20 cellular contexts compared by ENCODE assay signal in the genomic region with DNA sequence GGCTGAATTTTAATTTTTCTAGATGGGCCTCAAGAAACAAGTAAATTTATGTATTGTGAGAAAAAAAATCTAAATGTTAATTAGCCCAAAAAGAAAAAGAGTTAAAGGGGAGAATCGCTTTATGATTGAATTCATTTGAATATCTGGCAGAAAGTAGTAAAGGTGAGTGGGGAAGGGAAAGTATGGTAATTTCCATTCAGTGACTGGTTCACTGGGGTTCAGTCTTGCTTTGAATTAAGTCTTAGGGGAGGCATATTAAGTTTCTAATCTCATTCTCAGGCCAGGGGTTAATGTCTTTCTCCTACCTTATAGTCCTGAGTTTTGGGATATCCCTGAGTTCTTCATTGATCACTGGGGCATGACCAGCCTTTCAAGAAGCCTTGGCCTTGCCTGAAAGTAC.
"Had no signal": no experiment of that assay in that cellular context is flagged by ENCODE, and none has a peak within 500 bp of the region (broad histone marks: within the 10 kb centered on the region; RNA-seq: fewer than 3 reads in every experiment).

No MANE protein-coding gene starts in this region.

- H3K36me3 ChIP-seq: right atrium auricular region, tibial nerve had no signal

- H3K27me3 ChIP-seq: hepatocyte, right atrium auricular region, tibial nerve had no signal

- ATAC-seq: activated T-cell treated with anti-CD3 and anti-CD28 coated beads, Interleukin-2, amount 50 U/mL, for 72 hours; left cardiac atrium; naive thymus-derived CD4-positive, alpha-beta T cell had no signal

- H3K4me2 ChIP-seq: hepatocyte had no signal

- H3K27ac Mint-ChIP-seq: activated naive CD8-positive, alpha-beta T cell; activated T-cell treated with anti-CD3 and anti-CD28 coated beads, Interleukin-2, amount 50 U/mL, for 72 hours had no signal

- H3K4me1 ChIP-seq: right atrium auricular region, tibial nerve had no signal

- H3K4me3 ChIP-seq: hepatocyte, right atrium auricular region, tibial nerve had no signal

- H3K79me2 ChIP-seq: hepatocyte had no signal

- H3K36me3 Mint-ChIP-seq: activated naive CD8-positive, alpha-beta T cell had no signal

- H2AFZ ChIP-seq: hepatocyte had no signal

- H3K9me3 ChIP-seq: right atrium auricular region, tibial nerve had no signal

- H3K27me3 Mint-ChIP-seq: activated naive CD8-positive, alpha-beta T cell; naive thymus-derived CD4-positive, alpha-beta T cell had no signal

- H3K27ac ChIP-seq: hepatocyte, right atrium auricular region, tibial nerve had no signal

- H3K4me3 Mint-ChIP-seq: activated naive CD8-positive, alpha-beta T cell; activated T-cell treated with anti-CD3 and anti-CD28 coated beads, Interleukin-2, amount 50 U/mL, for 72 hours; naive thymus-derived CD4-positive, alpha-beta T cell had no signal

- DNase-seq: activated CD4-positive, alpha-beta T cell treated with anti-CD3 and anti-CD28 coated beads for 4 hours; activated CD4-positive, alpha-beta T cell treated with anti-CD3 and anti-CD28 coated beads, Interleukin-2, amount 50 U/mL, for 4 hours; activated naive CD4-positive, alpha-beta T cell treated with Interleukin-2 at 50 U/mL for 16 hours; activated T-cell treated with anti-CD3 and anti-CD28 coated beads for 4 hours; activated T-cell treated with anti-CD3 and anti-CD28 coated beads, Interleukin-2, amount 50 U/mL, for 72 hours; anterior cingulate cortex; effector CD8-positive, alpha-beta T cell; glutamatergic neuron; left cardiac atrium; midbrain; naive thymus-derived CD4-positive, alpha-beta T cell; occipital lobe; stimulated activated CD4-positive, alpha-beta T cell treated with anti-CD3 and anti-CD28 coated beads, Interleukin-15, amount 100 ng/mL, for 24 hours; stimulated activated CD4-positive, alpha-beta T cell treated with anti-CD3 and anti-CD28 coated beads, Interleukin-2, amount 100 ng/mL, for 24 hours; stimulated activated naive CD4-positive, alpha-beta T cell treated with Interleukin-2 at 50 U/mL for 16 hours; T-helper 9 cell had no signal
